20 cellular contexts compared by ENCODE assay signal in genomic region chr11:81967242-81967641, GRCh38.
"Had no signal": no experiment of that assay in that cellular context is flagged by ENCODE, and none has a peak within 500 bp of the region (broad histone marks: within the 10 kb centered on the region; RNA-seq: fewer than 3 reads in every experiment).

No MANE protein-coding gene starts in this region.

- H3K4me1 ChIP-seq: colonic mucosa, esophagus squamous epithelium, heart left ventricle, psoas muscle, testis, transverse colon had no signal

- H3K27me3 Mint-ChIP-seq: naive thymus-derived CD4-positive, alpha-beta T cell; stimulated activated memory B cell treated with anti-CD40 and anti-IgM and Interleukin-4, amounts not matched to agents 10 μg/mL and 1 μg/mL and 100 μg/mL, for 72 hours; stimulated activated naive CD8-positive, alpha-beta T cell treated with anti-CD3 and anti-CD28 coated beads, Interleukin-15, Interleukin-2, amounts not matched to agents 100 ng/mL and 50 ng/mL, for 24 hours had no signal

- H3K9me3 Mint-ChIP-seq: naive thymus-derived CD4-positive, alpha-beta T cell; nephron progenitor cell; stimulated activated memory B cell treated with anti-CD40 and anti-IgM and Interleukin-4, amounts not matched to agents 10 μg/mL and 1 μg/mL and 100 μg/mL, for 72 hours; stimulated activated naive CD8-positive, alpha-beta T cell treated with anti-CD3 and anti-CD28 coated beads, Interleukin-15, Interleukin-2, amounts not matched to agents 100 ng/mL and 50 ng/mL, for 24 hours had no signal

- H3K36me3 ChIP-seq: colonic mucosa, esophagus squamous epithelium, heart left ventricle, spleen, transverse colon had no signal

- H3K4me3 ChIP-seq: colonic mucosa, esophagus squamous epithelium, heart left ventricle, psoas muscle, spleen, testis, transverse colon had no signal

- H3K27ac Mint-ChIP-seq: naive thymus-derived CD4-positive, alpha-beta T cell; nephron progenitor cell; stimulated activated memory B cell treated with anti-CD40 and anti-IgM and Interleukin-4, amounts not matched to agents 10 μg/mL and 1 μg/mL and 100 μg/mL, for 72 hours; stimulated activated naive CD8-positive, alpha-beta T cell treated with anti-CD3 and anti-CD28 coated beads, Interleukin-15, Interleukin-2, amounts not matched to agents 100 ng/mL and 50 ng/mL, for 24 hours had no signal

- H3K36me3 Mint-ChIP-seq: naive thymus-derived CD4-positive, alpha-beta T cell; stimulated activated memory B cell treated with anti-CD40 and anti-IgM and Interleukin-4, amounts not matched to agents 10 μg/mL and 1 μg/mL and 100 μg/mL, for 72 hours had no signal

- DNase-seq: colonic mucosa; dermis blood vessel endothelial cell; esophagus squamous epithelium; foreskin melanocyte; heart left ventricle; hippocampal formation; left colon; mesendoderm; naive thymus-derived CD4-positive, alpha-beta T cell; nephron progenitor cell; psoas muscle; retina; spleen; stimulated activated CD4-positive, alpha-beta T cell treated with anti-CD3 and anti-CD28 coated beads, Interleukin-15, amount 100 ng/mL, for 24 hours; stimulated activated CD4-positive, alpha-beta T cell treated with anti-CD3 and anti-CD28 coated beads, Interleukin-1b, Interleukin-23, amount 100 ng/mL, for 48 hours; stimulated activated CD4-positive, alpha-beta T cell treated with anti-CD3 and anti-CD28 coated beads, Interleukin-4, amount 100 ng/mL, for 24 hours; testis; transverse colon had no signal

- H3K4me1 Mint-ChIP-seq: stimulated activated memory B cell treated with anti-CD40 and anti-IgM and Interleukin-4, amounts not matched to agents 10 μg/mL and 1 μg/mL and 100 μg/mL, for 72 hours had no signal

- H3K27me3 ChIP-seq: colonic mucosa, esophagus squamous epithelium, heart left ventricle, spleen, testis, transverse colon had no signal

- H3K4me3 Mint-ChIP-seq: naive thymus-derived CD4-positive, alpha-beta T cell; nephron progenitor cell; stimulated activated memory B cell treated with anti-CD40 and anti-IgM and Interleukin-4, amounts not matched to agents 10 μg/mL and 1 μg/mL and 100 μg/mL, for 72 hours; stimulated activated naive CD8-positive, alpha-beta T cell treated with anti-CD3 and anti-CD28 coated beads, Interleukin-15, Interleukin-2, amounts not matched to agents 100 ng/mL and 50 ng/mL, for 24 hours had no signal

- H3K27ac ChIP-seq: colonic mucosa, esophagus squamous epithelium, heart left ventricle, psoas muscle, spleen, testis, transverse colon had no signal

- H3K9me3 ChIP-seq: colonic mucosa, esophagus squamous epithelium, heart left ventricle, psoas muscle, spleen, testis, transverse colon had no signal
